1 cellular context compared by ENCODE assay signal in the genomic region with DNA sequence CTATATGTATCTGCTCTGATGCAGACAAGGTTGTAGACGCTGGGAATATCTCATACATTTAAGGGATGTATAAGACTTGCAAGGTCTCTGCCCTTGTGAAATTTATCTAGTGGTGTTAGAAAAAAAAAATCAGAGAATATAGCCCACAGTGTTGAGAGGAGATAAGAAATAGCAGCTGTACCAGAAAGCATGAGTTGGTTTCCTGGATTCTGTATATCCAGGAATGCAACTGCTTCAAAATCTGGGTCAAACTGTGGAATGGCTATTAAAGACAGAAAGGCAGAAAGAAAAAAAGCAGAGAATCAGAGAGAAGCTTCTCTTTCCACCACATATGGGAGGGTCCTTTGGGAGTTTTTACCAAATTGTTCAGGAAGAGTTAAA.
TF ChIP-seq lines count a peak whose summit lies in the region.

No MANE protein-coding gene starts in this region.

TF ChIP-seq in K562, 482 proteins besides CTCF, POLR2A, EP300 and RAD21 (continued from another document):
- TF ChIP-seq, protein P1, sequence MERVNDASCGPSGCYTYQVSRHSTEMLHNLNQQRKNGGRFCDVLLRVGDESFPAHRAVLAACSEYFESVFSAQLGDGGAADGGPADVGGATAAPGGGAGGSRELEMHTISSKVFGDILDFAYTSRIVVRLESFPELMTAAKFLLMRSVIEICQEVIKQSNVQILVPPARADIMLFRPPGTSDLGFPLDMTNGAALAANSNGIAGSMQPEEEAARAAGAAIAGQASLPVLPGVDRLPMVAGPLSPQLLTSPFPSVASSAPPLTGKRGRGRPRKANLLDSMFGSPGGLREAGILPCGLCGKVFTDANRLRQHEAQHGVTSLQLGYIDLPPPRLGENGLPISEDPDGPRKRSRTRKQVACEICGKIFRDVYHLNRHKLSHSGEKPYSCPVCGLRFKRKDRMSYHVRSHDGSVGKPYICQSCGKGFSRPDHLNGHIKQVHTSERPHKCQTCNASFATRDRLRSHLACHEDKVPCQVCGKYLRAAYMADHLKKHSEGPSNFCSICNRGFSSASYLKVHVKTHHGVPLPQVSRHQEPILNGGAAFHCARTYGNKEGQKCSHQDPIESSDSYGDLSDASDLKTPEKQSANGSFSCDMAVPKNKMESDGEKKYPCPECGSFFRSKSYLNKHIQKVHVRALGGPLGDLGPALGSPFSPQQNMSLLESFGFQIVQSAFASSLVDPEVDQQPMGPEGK (CRISPR knock-in tag; IDR thresholded peaks at IDR 0.05; ENCODE audit: borderline replicate concordance), result no peak
- TF ChIP-seq TSC22D4 (tag; IDR thresholded peaks at IDR 0.05) (no peak), MCM5 (IDR thresholded peaks at IDR 0.05; ENCODE audit: low read depth) (no peak), FOXJ3 (CRISPR knock-in tag; IDR thresholded peaks at IDR 0.05) (no peak), ZKSCAN3 (CRISPR knock-in tag; IDR thresholded peaks at IDR 0.05) (no peak), TCF3 (CRISPR knock-in tag; IDR thresholded peaks at IDR 0.05) (peak; percentile 56), CHCHD3 (CRISPR knock-in tag; IDR thresholded peaks at IDR 0.05) (no peak)
- TF ChIP-seq, protein P2, sequence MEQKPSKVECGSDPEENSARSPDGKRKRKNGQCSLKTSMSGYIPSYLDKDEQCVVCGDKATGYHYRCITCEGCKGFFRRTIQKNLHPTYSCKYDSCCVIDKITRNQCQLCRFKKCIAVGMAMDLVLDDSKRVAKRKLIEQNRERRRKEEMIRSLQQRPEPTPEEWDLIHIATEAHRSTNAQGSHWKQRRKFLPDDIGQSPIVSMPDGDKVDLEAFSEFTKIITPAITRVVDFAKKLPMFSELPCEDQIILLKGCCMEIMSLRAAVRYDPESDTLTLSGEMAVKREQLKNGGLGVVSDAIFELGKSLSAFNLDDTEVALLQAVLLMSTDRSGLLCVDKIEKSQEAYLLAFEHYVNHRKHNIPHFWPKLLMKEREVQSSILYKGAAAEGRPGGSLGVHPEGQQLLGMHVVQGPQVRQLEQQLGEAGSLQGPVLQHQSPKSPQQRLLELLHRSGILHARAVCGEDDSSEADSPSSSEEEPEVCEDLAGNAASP (IDR thresholded peaks at IDR 0.05), result no peak
